24 cellular contexts compared by ENCODE assay signal in genomic region chr4:120874792-120875774, GRCh38. TPM values are rescaled to one million over a fixed set of nuclear protein-coding genes. Genes with fewer than 3 reads are reported as not detected.
A peak's percentile ranks its signal among the peaks of the same experiment; 100 is the strongest.
DNase-seq lines count a peak whose midpoint lies in the region; ATAC-seq and TF ChIP-seq lines count a peak whose summit lies in the region.
"Had no signal": no experiment of that assay in that cellular context is flagged by ENCODE, and none has a peak within 500 bp of the region (broad histone marks: within the 10 kb centered on the region; RNA-seq: fewer than 3 reads in every experiment).

No MANE protein-coding gene starts in this region.

- H3K27me3 ChIP-seq in right atrium auricular region = no peaks in the 10 kb centered on the region

- H3K9me3 ChIP-seq in right atrium auricular region = peaks cover 0 to 9% of the 10 kb centered on the region in 2 donors
- H3K9me3 ChIP-seq: HAP-1 had no signal

- ATAC-seq in Right ventricle myocardium superior (ENCODE audit: poor library complexity) (peak; percentile 57), GM21528 (IDR thresholded peaks at IDR 0.05; ENCODE audit: low FRiP score, unreplicated experiment) (no peak)
- no peak for ATAC-seq in stimulated activated naive CD8-positive, alpha-beta T cell treated with anti-CD3 and anti-CD28 coated beads, Interleukin-15, Interleukin-2, amounts not matched to agents 100 U/mL and 50 U/mL, for 24 hours
- ATAC-seq: activated CD4-positive, alpha-beta T cell treated with anti-CD3 and anti-CD28 coated beads for 36 hours; activated CD8-positive, alpha-beta memory T cell treated with anti-CD3 and anti-CD28 coated beads, Interleukin-2, amount 10 ng/mL, durations not matched to agents 7 days and 5 days; natural killer cell treated with Interleukin-12 subunit alpha and Interleukin-12 subunit beta and Interleukin-15 and Interleukin-18, amount 100 ng/mL, for 72 hours had no signal

- H3K36me3 ChIP-seq in right atrium auricular region = no peaks in the 10 kb centered on the region
- H3K36me3 ChIP-seq: HAP-1 had no signal

- DNase-seq in Right ventricle myocardium superior (no peak), right atrium auricular region (ENCODE audit: low spot score) (no peak), fibroblast of peridontal ligament (ENCODE audit: extremely low read depth) (peak; percentile 70), midbrain (lab: John Stamatoyannopoulos, UW) (peak; percentile 4), NCI-H1436 (lab: John Stamatoyannopoulos, UW) (no peak)
- no peak for DNase-seq in activated T-cell treated with anti-CD3 and anti-CD28 coated beads, Interleukin-2, amount 50 U/mL, for 48 hours
- DNase-seq in stimulated activated naive CD8-positive, alpha-beta T cell treated with anti-CD3 and anti-CD28 coated beads, Interleukin-15, Interleukin-2, amounts not matched to agents 100 U/mL and 50 U/mL, for 24 hours = no peak
- DNase-seq: activated CD4-positive, alpha-beta T cell treated with anti-CD3 and anti-CD28 coated beads for 36 hours; activated CD8-positive, alpha-beta memory T cell treated with anti-CD3 and anti-CD28 coated beads, Interleukin-2, amount 10 ng/mL, durations not matched to agents 7 days and 5 days; activated naive CD8-positive, alpha-beta T cell treated with anti-CD3 and anti-CD28 coated beads, Interleukin-2, amount 10 ng/mL, durations not matched to agents 7 days and 5 days; COR-L47; cortex of kidney; foreskin fibroblast; hippocampal formation; kidney; NCI-H1092; NCI-H2107; psoas muscle; stimulated activated CD4-positive, alpha-beta T cell treated with anti-CD3 and anti-CD28 coated beads, Interleukin-4, amount 100 ng/mL, for 4 hours had no signal

- no peak overlapping the region for H3K4me3 ChIP-seq in right atrium auricular region
- H3K4me3 ChIP-seq: HAP-1, psoas muscle, smooth muscle cell had no signal

- intact Hi-C loops in Right ventricle myocardium superior (cut with DNase I) = no loop called here

- TF ChIP-seq CTCF in right atrium auricular region (IDR thresholded peaks at IDR 0.05) = no peak

- peaks cover 0 to 12% of the 10 kb centered on the region in 2 donors for H3K4me1 ChIP-seq in right atrium auricular region
- H3K4me1 ChIP-seq: HAP-1, psoas muscle had no signal

- H3K27ac ChIP-seq in right atrium auricular region = no peak overlapping the region
- H3K27ac ChIP-seq: psoas muscle, RWPE1 had no signal

RNA-seq across cellular contexts. Expression of gene PRDM5, which starts 47.4 kb away (rescaled TPM):
- 8.0 TPM for total RNA-seq in Right ventricle myocardium superior
- 10 to 100 TPM in 1 of 2 donors, 1 to 10 TPM in 1; 8.1 to 12.8 TPM for total RNA-seq in right atrium auricular region

Comparison
In these comparisons a context has a peak if more than half of its experiments do, and no peak if none do; other contexts are left out.
1. DNase-seq: peak in fibroblast of peridontal ligament (single experiment) and midbrain (single experiment); none in Right ventricle myocardium superior (single experiment), right atrium auricular region (single experiment), NCI-H1436 (single experiment), activated T-cell treated with anti-CD3 and anti-CD28 coated beads, Interleukin-2, amount 50 U/mL, for 48 hours (0 of 2) and stimulated activated naive CD8-positive, alpha-beta T cell treated with anti-CD3 and anti-CD28 coated beads, Interleukin-15, Interleukin-2, amounts not matched to agents 100 U/mL and 50 U/mL, for 24 hours (single experiment).